12 cellular contexts compared by ENCODE assay signal in genomic region chr20:967796-968742, GRCh38. TPM values are rescaled to one million over a fixed set of nuclear protein-coding genes. Genes with fewer than 3 reads are reported as not detected.
DNase-seq lines count a peak whose midpoint lies in the region; ATAC-seq and TF ChIP-seq lines count a peak whose summit lies in the region.
"Had no signal": no experiment of that assay in that cellular context is flagged by ENCODE, and none has a peak within 500 bp of the region (broad histone marks: within the 10 kb centered on the region; RNA-seq: fewer than 3 reads in every experiment).

No MANE protein-coding gene starts in this region.

- H4K20me1 ChIP-seq in hepatocyte (ENCODE audit: insufficient read depth, poor library complexity, severe bottlenecking) = no peaks in the 10 kb centered on the region

- H3K4me2 ChIP-seq in hepatocyte = no peak overlapping the region

- H3K4me3 ChIP-seq in HL-60 (replicated peaks; ENCODE audit: insufficient read depth, low read length) (no peak overlapping the region), hepatocyte (no peak overlapping the region), upper lobe of right lung (no peak overlapping the region)

- WGBS in hepatocyte (ENCODE audit: low lambda C conversion rate, missing lambda C conversion rate) = 94% methylated on average over 16 of the region's 16 CpGs

- TF ChIP-seq CTCF in HL-60 (IDR thresholded peaks at IDR 0.05; ENCODE audit: insufficient read depth, low read length) (no peak), hepatocyte (IDR thresholded peaks at IDR 0.05; ENCODE audit: poor library complexity) (no peak), upper lobe of right lung (IDR thresholded peaks at IDR 0.05) (no peak)

- H3K79me2 ChIP-seq in hepatocyte = no peaks in the 10 kb centered on the region

- ATAC-seq in HG03159 (IDR thresholded peaks at IDR 0.05; ENCODE audit: unreplicated experiment) = no peak
- ATAC-seq in upper lobe of right lung = no peak

- no peaks in the 10 kb centered on the region for H3K9me3 ChIP-seq in hepatocyte (ENCODE audit: low read depth)
- no peaks in the 10 kb centered on the region for H3K9me3 ChIP-seq in upper lobe of right lung

- H3K36me3 ChIP-seq in hepatocyte (replicated peaks; ENCODE audit: insufficient read depth, low read depth) (no peaks in the 10 kb centered on the region), upper lobe of right lung (no peaks in the 10 kb centered on the region)

- no peaks in the 10 kb centered on the region for H3K9me2 ChIP-seq in hepatocyte (replicated peaks; ENCODE audit: insufficient read depth)

- no peak overlapping the region for H3K27ac ChIP-seq in HL-60 (replicated peaks)
- no peak overlapping the region for H3K27ac ChIP-seq in hepatocyte
- no peak overlapping the region for H3K27ac ChIP-seq in upper lobe of right lung

- H3K27me3 ChIP-seq in HL-60 (ENCODE audit: insufficient read depth, poor library complexity, severe bottlenecking) (no peaks in the 10 kb centered on the region), hepatocyte (no peaks in the 10 kb centered on the region), upper lobe of right lung (no peaks in the 10 kb centered on the region)

- no peak overlapping the region for H2AFZ ChIP-seq in hepatocyte

- H3K4me1 ChIP-seq in hepatocyte (ENCODE audit: insufficient read depth) (no peaks in the 10 kb centered on the region), upper lobe of right lung (no peaks in the 10 kb centered on the region)

- DNase-seq in ELR (ENCODE audit: low read depth) (peak; percentile 44), HL-60 (ENCODE audit: low read depth in 1 of 2, low spot score in 1 of 2) (peak; percentile 11 to 21), SW 1271 (lab: John Stamatoyannopoulos, UW) (peak; percentile 31 to 71), germinal center (ENCODE audit: low spot score) (peak; percentile 43), hepatocyte (ENCODE audit: low spot score) (no peak), upper lobe of right lung (no peak)
- DNase-seq: activated gamma-delta T cell treated with Interleukin-2 at 50 U/mL for 16 hours, HCEC 1CT, SIG-M5 had no signal

- intact Hi-C loops in upper lobe of right lung (cut with DNase I) = no loop called here

RNA-seq across cellular contexts. Expression of gene RSPO4, which starts 34.0 kb away (rescaled TPM):
- total RNA-seq in hepatocyte (0.08 and 0.57 TPM in 2 replicates), upper lobe of right lung (10.9 TPM)
- 0.41 and 2.4 TPM in 2 replicates for polyA plus RNA-seq in hepatocyte
- total RNA-seq: urinary bladder had no signal

RNA-seq across cellular contexts. Expression of gene ANGPT4, which starts 51.9 kb away (rescaled TPM):
- total RNA-seq in hepatocyte = not detected in 2 replicates
- polyA plus RNA-seq in hepatocyte = not detected in 2 replicates
- total RNA-seq in upper lobe of right lung = 0.81 TPM
- total RNA-seq: epithelial cell of proximal tubule had no signal

Comparison
In these comparisons a context has a peak if more than half of its experiments do, and no peak if none do; other contexts are left out.
1. DNase-seq: peak in ELR (single experiment), HL-60 (2 of 2), SW 1271 (2 of 2) and germinal center (single experiment); none in hepatocyte (single experiment) and upper lobe of right lung (single experiment).